Comparison of ENCODE assay signal across 10 cellular contexts in genomic region chr4:128355301-128355700, GRCh38.
DNase-seq lines count a peak whose midpoint lies in the region; ATAC-seq and TF ChIP-seq lines count a peak whose summit lies in the region.
"Had no signal": no experiment of that assay in that cellular context is flagged by ENCODE, and none has a peak within 500 bp of the region (broad histone marks: within the 10 kb centered on the region; RNA-seq: fewer than 3 reads in every experiment).

No MANE protein-coding gene starts in this region.

- no peaks in the 10 kb centered on the region for H3K27me3 Mint-ChIP-seq in activated CD4-positive, alpha-beta memory T cell treated with anti-CD3 and anti-CD28 coated beads, Interleukin-2, amount 10 ng/mL, durations not matched to agents 7 days and 5 days
- H3K27me3 Mint-ChIP-seq: central memory CD8-positive, alpha-beta T cell had no signal

- H3K9me3 ChIP-seq in heart right ventricle = no peaks in the 10 kb centered on the region

- peak in 1 of 2 donors; percentile 23 for DNase-seq in heart right ventricle
- DNase-seq in Right ventricle myocardium superior = no peak
- DNase-seq in HK-2 (ENCODE audit: unreplicated experiment) = peak; percentile 67
- peak; percentile 16 for DNase-seq in epithelial cell of esophagus (ENCODE audit: low read depth)
- no peak for DNase-seq in NOMO-1 treated with DMSO at 0.1 percent for 48 hours (lab: John Stamatoyannopoulos, UW; ENCODE audit: unreplicated experiment)
- DNase-seq in activated CD4-positive, alpha-beta memory T cell treated with anti-CD3 and anti-CD28 coated beads, Interleukin-2, amount 10 ng/mL, durations not matched to agents 7 days and 5 days = no peak
- no peak for DNase-seq in NCI-H2171 treated with DMSO at 0.1 percent for 48 hours (lab: John Stamatoyannopoulos, UW)
- DNase-seq: NCI-H1092 treated with DMSO at 0.1 percent for 48 hours had no signal

- H3K27ac ChIP-seq in heart right ventricle = peak overlapping the region in 7 of 10 donors; percentile 1 to 50 (median 34)

- H3K27me3 ChIP-seq in heart right ventricle = no peaks in the 10 kb centered on the region

- TF ChIP-seq CTCF in heart right ventricle (IDR thresholded peaks at IDR 0.05) (no peak), epithelial cell of esophagus (IDR thresholded peaks at IDR 0.05; ENCODE audit: insufficient read depth, low read depth, low read length, missing control alignments) (no peak)

- H3K27ac Mint-ChIP-seq in activated CD4-positive, alpha-beta memory T cell treated with anti-CD3 and anti-CD28 coated beads, Interleukin-2, amount 10 ng/mL, durations not matched to agents 7 days and 5 days = no peak overlapping the region

- POLR2A ChIA-PET in activated CD4-positive, alpha-beta memory T cell treated with anti-CD3 and anti-CD28 coated beads, Interleukin-2, amount 10 ng/mL, durations not matched to agents 7 days and 5 days (lab: Charles Lee) = no interaction called here

- no peaks in the 10 kb centered on the region for H3K4me1 Mint-ChIP-seq in activated CD4-positive, alpha-beta memory T cell treated with anti-CD3 and anti-CD28 coated beads, Interleukin-2, amount 10 ng/mL, durations not matched to agents 7 days and 5 days
- H3K4me1 Mint-ChIP-seq: central memory CD8-positive, alpha-beta T cell had no signal

- H3K36me3 ChIP-seq in heart right ventricle = no peaks in the 10 kb centered on the region

- H3K4me3 ChIP-seq in heart right ventricle (no peak overlapping the region), epithelial cell of esophagus (ENCODE audit: low read length) (no peak overlapping the region)

- intact Hi-C loops in heart right ventricle (cut with DNase I) = loop anchor here in 3 of 10 donors (5.0 kb wide), 1 partner anchor 68 kb away; the partner anchor contains the start of gene PGRMC2 (in 3 of the 3)
- intact Hi-C loops in Right ventricle myocardium superior (cut with DNase I) = no loop called here

- CTCF ChIA-PET in activated CD4-positive, alpha-beta memory T cell treated with anti-CD3 and anti-CD28 coated beads, Interleukin-2, amount 10 ng/mL, durations not matched to agents 7 days and 5 days (lab: Charles Lee) = no interaction called here

- H3K36me3 Mint-ChIP-seq in activated CD4-positive, alpha-beta memory T cell treated with anti-CD3 and anti-CD28 coated beads, Interleukin-2, amount 10 ng/mL, durations not matched to agents 7 days and 5 days (ENCODE audit: low read depth) = no peaks in the 10 kb centered on the region

- no peak overlapping the region for H3K4me3 Mint-ChIP-seq in activated CD4-positive, alpha-beta memory T cell treated with anti-CD3 and anti-CD28 coated beads, Interleukin-2, amount 10 ng/mL, durations not matched to agents 7 days and 5 days
- H3K4me3 Mint-ChIP-seq: central memory CD8-positive, alpha-beta T cell had no signal

- no peaks in the 10 kb centered on the region for H3K9me3 Mint-ChIP-seq in activated CD4-positive, alpha-beta memory T cell treated with anti-CD3 and anti-CD28 coated beads, Interleukin-2, amount 10 ng/mL, durations not matched to agents 7 days and 5 days
- H3K9me3 Mint-ChIP-seq: central memory CD8-positive, alpha-beta T cell had no signal

- WGBS in heart right ventricle, 2 donors = 38 to 40% methylated on average over 4 of the region's 4 CpGs

- peaks cover 0 to 53% (median 37%) of the 10 kb centered on the region in 9 donors for H3K4me1 ChIP-seq in heart right ventricle

- ATAC-seq in heart right ventricle = peak in 1 of 8 donors; percentile 35
- ATAC-seq in Right ventricle myocardium superior (ENCODE audit: poor library complexity) = no peak
- no peak for ATAC-seq in HG03520 (IDR thresholded peaks at IDR 0.05; ENCODE audit: unreplicated experiment)

Comparison
In these comparisons a context has a peak if more than half of its experiments do, and no peak if none do; other contexts are left out.
1. DNase-seq: peak in HK-2 (single experiment) and epithelial cell of esophagus (single experiment); none in Right ventricle myocardium superior (single experiment), NOMO-1 treated with DMSO at 0.1 percent for 48 hours (single experiment), activated CD4-positive, alpha-beta memory T cell treated with anti-CD3 and anti-CD28 coated beads, Interleukin-2, amount 10 ng/mL, durations not matched to agents 7 days and 5 days (single experiment) and NCI-H2171 treated with DMSO at 0.1 percent for 48 hours (single experiment).